1 cellular context compared by ENCODE assay signal in genomic region chr17:47224971-47225370, GRCh38.
TF ChIP-seq lines count a peak whose summit lies in the region.

No MANE protein-coding gene starts in this region.

TF ChIP-seq in HCT116, 20 proteins besides CTCF, POLR2A, EP300 and RAD21 (continued from another document):
- no peak for TF ChIP-seq REST (IDR thresholded peaks at IDR 0.05; ENCODE audit: low read depth)
- no peak for TF ChIP-seq EZH2phosphoT487 (IDR thresholded peaks at IDR 0.05; ENCODE audit: borderline replicate concordance)
- no peak for TF ChIP-seq SIN3A (IDR thresholded peaks at IDR 0.05; ENCODE audit: low read depth)
- no peak for TF ChIP-seq FOSL1 (IDR thresholded peaks at IDR 0.05; ENCODE audit: low read depth)
- no peak for TF ChIP-seq EZH2 (IDR thresholded peaks at IDR 0.05)
- TF ChIP-seq, protein P1, sequence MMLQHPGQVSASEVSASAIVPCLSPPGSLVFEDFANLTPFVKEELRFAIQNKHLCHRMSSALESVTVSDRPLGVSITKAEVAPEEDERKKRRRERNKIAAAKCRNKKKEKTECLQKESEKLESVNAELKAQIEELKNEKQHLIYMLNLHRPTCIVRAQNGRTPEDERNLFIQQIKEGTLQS (IDR thresholded peaks at IDR 0.05), result no peak
- no peak for TF ChIP-seq SRF (IDR thresholded peaks at IDR 0.05; ENCODE audit: low read depth)
- no peak for TF ChIP-seq ZFX (IDR thresholded peaks at IDR 0.05)
